ENCODE assay signal across 8 cellular contexts in genomic region chr6:42045538-42046460, GRCh38. TPM values are rescaled to one million over a fixed set of nuclear protein-coding genes. Genes with fewer than 3 reads are reported as not detected.
DNase-seq lines count a peak whose midpoint lies in the region; ATAC-seq and TF ChIP-seq lines count a peak whose summit lies in the region.

No MANE protein-coding gene starts in this region.

- intact Hi-C loops in PC-3 (cut with micrococcal nuclease), result loop anchor here (2.0 to 5.0 kb wide), 3 partner anchors 109 to 305 kb away; partner anchors contain the start of genes BYSL and MED20

- H3K36me3 Mint-ChIP-seq in type B pancreatic cell, result no peaks in the 10 kb centered on the region

- no peaks in the 10 kb centered on the region for H3F3A ChIP-seq in PC-3 (ENCODE audit: low read length, unreplicated experiment)

- DNase-seq in AG08396 (ENCODE audit: low spot score) (peak; percentile 63), HK-2 (ENCODE audit: unreplicated experiment) (peak; percentile 51), PC-3 (peak; percentile 95), foreskin fibroblast (peak; percentile 86 to 94), neuronal stem cell (ENCODE audit: low spot score) (no peak), type B pancreatic cell (ENCODE audit: extremely low spot score, unreplicated experiment) (no peak), SHP77 (lab: John Stamatoyannopoulos, UW) (no peak)
- DNase-seq in activated effector memory CD4-positive, alpha-beta T cell treated with anti-CD3 and anti-CD28 coated beads, Interleukin-2, amount 50 U/mL, for 16 hours, result peak; percentile 91

- no peak overlapping the region for H2BK5ac ChIP-seq in neuronal stem cell (ENCODE audit: low read length)

- H3K4me1 ChIP-seq in PC-3 (ENCODE audit: insufficient read depth, low read length), result peaks cover 27% of the 10 kb centered on the region
- peaks cover 8 to 32% of the 10 kb centered on the region in 2 donors for H3K4me1 ChIP-seq in neuronal stem cell (ENCODE audit: control insufficient read depth in 2 of 2, insufficient read depth in 1 of 2, low read depth in 1 of 2, low read length in 2 of 2)

- H3K4me3 ChIP-seq in PC-3 (ENCODE audit: low read length) (peak overlapping the region; percentile 51; the same call in 1 of the 2 replicates), foreskin fibroblast (ENCODE audit: low read depth in 1 of 2, low read length in 2 of 2) (peak overlapping the region in 1 of 2 donors; percentile 20), neuronal stem cell (ENCODE audit: low read length in 2 of 2) (no peak overlapping the region)

- peak overlapping the region; percentile 82 for H3K4me3 Mint-ChIP-seq in type B pancreatic cell

- H2BK12ac ChIP-seq in neuronal stem cell (ENCODE audit: low read length), result no peak overlapping the region

- TF ChIP-seq CTCF in PC-3 (conservative IDR thresholded peaks at IDR 0.05; ENCODE audit: low read depth, low read length) (no peak), foreskin fibroblast (IDR thresholded peaks at IDR 0.05; ENCODE audit: low read depth, low read length) (no peak), type B pancreatic cell (conservative IDR thresholded peaks at IDR 0.05) (no peak)

- H2AFZ ChIP-seq in PC-3 (ENCODE audit: low read length) (peak overlapping the region; percentile 25; the same call in 1 of the 2 replicates), neuronal stem cell (ENCODE audit: low read length) (peak overlapping the region; percentile 77)

- POLR2A ChIA-PET in PC-3 (lab: Charles Lee; ENCODE audit: unreplicated experiment), result interaction anchor here (0.5 to 0.7 kb wide), 2 partner anchors 54 to 141 kb away, joined by 3 to 4 read pairs; no protein-coding TSS in a partner anchor

- H3K27ac Mint-ChIP-seq in type B pancreatic cell, result peak overlapping the region; percentile 89

- no peak overlapping the region for H3K23ac ChIP-seq in neuronal stem cell (ENCODE audit: low read depth, low read length, poor library complexity)

- H2BK120ac ChIP-seq in neuronal stem cell (ENCODE audit: low read depth, low read length), result no peak overlapping the region

- H3K4me2 ChIP-seq in PC-3 (ENCODE audit: low read length) (peak overlapping the region; percentile 76), neuronal stem cell (ENCODE audit: insufficient read depth, low read length, poor library complexity, severe bottlenecking) (no peak overlapping the region)

- peak overlapping the region; percentile 33 for H2AK5ac ChIP-seq in neuronal stem cell (ENCODE audit: low read depth, low read length)

- peak; percentile 58 for ATAC-seq in PC-3

- H3K27ac ChIP-seq in PC-3 (ENCODE audit: low read length), result peak overlapping the region; percentile 65
- H3K27ac ChIP-seq in neuronal stem cell (replicated peaks; ENCODE audit: low read length), result no peak overlapping the region

- H3K4ac ChIP-seq in neuronal stem cell (ENCODE audit: low read length), result no peak overlapping the region

- no peak overlapping the region for H4K8ac ChIP-seq in neuronal stem cell (ENCODE audit: low read depth, low read length)

- peaks cover 45% of the 10 kb centered on the region for H3K4me1 Mint-ChIP-seq in type B pancreatic cell (ENCODE audit: unreplicated experiment)

- H3K36me3 ChIP-seq in PC-3 (ENCODE audit: low read depth, low read length) (no peaks in the 10 kb centered on the region), neuronal stem cell (replicated peaks in 1 of 2; ENCODE audit: control insufficient read depth in 2 of 2, insufficient read depth in 2 of 2, low read length in 2 of 2) (no peaks in the 10 kb centered on the region)

- H3K14ac ChIP-seq in neuronal stem cell (ENCODE audit: low read length), result no peak overlapping the region

- H3K79me2 ChIP-seq in PC-3 (ENCODE audit: low read length), result no peaks in the 10 kb centered on the region

- BruUV-seq in PC-3 (replicated peaks; lab: Mats Ljungman, UMichigan), result no TSS peak

- no CpG with 5 or more reads among the region's 14 CpGs for WGBS in neuronal stem cell (ENCODE audit: extremely low coverage in 2 of 2, insufficient read length in 2 of 2, insufficient replicate concordance in 1 of 2), 2 donors

- no peaks in the 10 kb centered on the region for H3K9me3 Mint-ChIP-seq in type B pancreatic cell

- peak overlapping the region; percentile 18 for H3K9ac ChIP-seq in PC-3 (ENCODE audit: low read length)
- no peak overlapping the region for H3K9ac ChIP-seq in neuronal stem cell (ENCODE audit: low read depth, low read length, poor library complexity)

- no peak overlapping the region for H2BK15ac ChIP-seq in neuronal stem cell (ENCODE audit: low read length)

- no peak overlapping the region for H4K91ac ChIP-seq in neuronal stem cell (ENCODE audit: low read depth, low read length, poor library complexity)

- H3K9me3 ChIP-seq in PC-3 (ENCODE audit: low read length) (no peaks in the 10 kb centered on the region), neuronal stem cell (replicated peaks in 1 of 2; ENCODE audit: control insufficient read depth in 2 of 2, insufficient read depth in 1 of 2, low read depth in 1 of 2, low read length in 2 of 2) (peaks cover 0 to 3% of the 10 kb centered on the region in 2 donors)

- CTCF ChIA-PET in PC-3 (lab: Charles Lee), result interaction anchor here (0.6 to 2.9 kb wide), 6 partner anchors 109 to 259 kb away, joined by 3 to 9 read pairs (median 3); partner anchors contain the start of genes BYSL, MED20 and TOMM6

- H3K27me3 ChIP-seq in PC-3 (ENCODE audit: low read length) (no peaks in the 10 kb centered on the region), neuronal stem cell (ENCODE audit: control insufficient read depth in 3 of 3, insufficient read depth in 3 of 3, low read depth in 1 of 3, low read length in 3 of 3) (peaks cover 0 to 25% (median 0%) of the 10 kb centered on the region in 3 experiments)

- H3K9me2 ChIP-seq in PC-3 (replicated peaks; ENCODE audit: low read length), result no peaks in the 10 kb centered on the region

- peaks cover 9% of the 10 kb centered on the region for H3K27me3 Mint-ChIP-seq in type B pancreatic cell

- no peaks in the 10 kb centered on the region for H4K20me1 ChIP-seq in PC-3 (ENCODE audit: low read length)

- no peak overlapping the region for H3K18ac ChIP-seq in neuronal stem cell (ENCODE audit: low read length)

- H3K79me1 ChIP-seq in neuronal stem cell (ENCODE audit: low read depth, low read length), result no peaks in the 10 kb centered on the region

RNA-seq across cellular contexts. Expression of gene TAF8, which starts 4.5 kb away (rescaled TPM):
- 18.3 and 20.7 TPM in 2 replicates for total RNA-seq in PC-3 (2014; rRNA removed)
- 30.4 TPM for polyA plus RNA-seq in neuronal stem cell (2013, experiment 1 of 2)
- 29.3 TPM for polyA plus RNA-seq in neuronal stem cell (2013, experiment 2 of 2)
- total RNA-seq in type B pancreatic cell (ENCODE audit: low replicate concordance), result 30.7 and 36.0 TPM in 2 replicates

Comparison
In these comparisons a context has a peak if more than half of its experiments do, and no peak if none do; other contexts are left out.
1. DNase-seq: peak in AG08396 (single experiment), HK-2 (single experiment), PC-3 (single experiment), activated effector memory CD4-positive, alpha-beta T cell treated with anti-CD3 and anti-CD28 coated beads, Interleukin-2, amount 50 U/mL, for 16 hours (single experiment) and foreskin fibroblast (2 of 2); none in neuronal stem cell (single experiment), type B pancreatic cell (single experiment) and SHP77 (0 of 2).